Comparison of ENCODE assay signal across 18 cellular contexts in genomic region chr4:171985129-171985528, GRCh38.
"Had no signal": no experiment of that assay in that cellular context is flagged by ENCODE, and none has a peak within 500 bp of the region (broad histone marks: within the 10 kb centered on the region; RNA-seq: fewer than 3 reads in every experiment).

No MANE protein-coding gene starts in this region.

- H3K36me3 ChIP-seq: heart right ventricle, neutrophil had no signal

- ATAC-seq: activated CD8-positive, alpha-beta memory T cell treated with anti-CD3 and anti-CD28 coated beads, Interleukin-2, amount 10 ng/mL, durations not matched to agents 7 days and 5 days; effector memory CD8-positive, alpha-beta T cell; heart right ventricle; left lobe of liver; naive thymus-derived CD8-positive, alpha-beta T cell; stimulated activated effector memory CD8-positive, alpha-beta T cell treated with anti-CD3 and anti-CD28 coated beads, Interleukin-12 subunit alpha, Interleukin-12 subunit beta, amount 100 ng/mL, for 72 hours had no signal

- H3K27ac ChIP-seq: heart right ventricle, neutrophil, parathyroid adenoma, VCaP had no signal

- H3K4me1 ChIP-seq: heart right ventricle, parathyroid adenoma had no signal

- H3K4me3 ChIP-seq: heart right ventricle had no signal

- H3K27me3 ChIP-seq: heart right ventricle, neutrophil had no signal

- DNase-seq: activated CD4-positive, alpha-beta memory T cell treated with anti-CD3 and anti-CD28 coated beads for 36 hours; activated CD8-positive, alpha-beta memory T cell treated with anti-CD3 and anti-CD28 coated beads, Interleukin-2, amount 10 ng/mL, durations not matched to agents 7 days and 5 days; activated effector memory CD4-positive, alpha-beta T cell treated with anti-CD3 and anti-CD28 coated beads, Interleukin-2, amount 50 U/mL, for 16 hours; activated T-cell treated with anti-CD3 and anti-CD28 coated beads, Interleukin-2, amount 50 U/mL, for 24 hours; cerebellar nuclear complex; dermis blood vessel endothelial cell; effector memory CD8-positive, alpha-beta T cell; foreskin melanocyte; heart right ventricle; naive thymus-derived CD8-positive, alpha-beta T cell; stimulated activated CD4-positive, alpha-beta T cell treated with anti-CD3 and anti-CD28 coated beads, Interleukin-12 subunit alpha, Interleukin-12 subunit beta, amount 100 ng/mL, for 4 hours; stimulated activated CD4-positive, alpha-beta T cell treated with anti-CD3 and anti-CD28 coated beads, Interleukin-2, amount 100 ng/mL, for 24 hours; T-helper 1 cell had no signal

- H3K9me3 ChIP-seq: neutrophil had no signal
